In the genomic region with DNA sequence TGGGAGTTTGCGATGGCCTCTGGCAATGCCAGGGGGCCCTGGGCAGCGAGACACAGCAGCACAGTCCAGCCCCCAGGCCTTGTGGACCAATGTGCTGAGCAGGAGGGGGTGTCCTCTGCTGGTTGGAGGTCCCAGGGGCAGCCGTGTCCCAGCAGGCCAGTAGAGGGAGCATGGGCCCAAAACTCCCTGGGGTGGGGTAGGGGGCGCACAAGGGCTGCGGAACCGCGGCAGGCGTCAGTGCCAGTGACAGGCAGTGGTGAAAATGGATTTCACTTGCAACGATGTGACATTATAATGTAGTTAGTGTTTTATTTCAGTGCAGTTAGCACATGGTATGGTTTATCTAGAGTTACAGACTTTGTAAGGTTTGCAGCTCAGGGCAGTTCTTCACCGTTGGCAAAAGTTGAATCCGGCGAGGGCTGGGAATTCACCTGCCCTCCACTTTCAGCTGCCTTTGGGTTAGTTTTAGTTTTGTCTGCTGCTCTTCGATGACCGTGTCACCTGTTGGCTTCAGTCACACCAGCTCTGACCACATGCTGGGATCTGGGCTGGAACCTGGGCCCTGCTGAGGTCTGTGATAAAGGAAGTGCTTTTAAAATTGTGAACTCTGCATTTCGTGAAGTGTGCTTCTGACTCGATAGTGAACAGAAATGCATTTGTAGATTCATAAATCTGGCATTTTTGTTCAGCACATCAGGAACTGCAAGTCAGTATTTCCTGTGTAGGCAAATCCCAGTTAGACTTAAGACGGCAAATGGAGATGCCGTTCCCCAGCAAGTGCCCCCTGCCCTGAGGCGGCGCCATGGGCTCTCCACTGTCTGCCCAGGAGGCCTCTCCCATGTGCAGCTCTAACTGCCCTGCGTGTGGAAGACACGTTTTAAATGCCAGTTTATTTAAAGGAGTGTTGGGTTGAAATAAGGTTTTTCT, we compare ENCODE assay signal across 8 cellular contexts. TPM values are rescaled to one million over a fixed set of nuclear protein-coding genes. Genes with fewer than 3 reads are reported as not detected.
DNase-seq lines count a peak whose midpoint lies in the region; ATAC-seq, FAIRE-seq and TF ChIP-seq lines count a peak whose summit lies in the region.

No MANE protein-coding gene starts in this region.

- 50 to 57% methylated on average over 16 to 22 of the region's 22 CpGs for WGBS in upper lobe of left lung, 2 donors

- H3K79me2 ChIP-seq in DND-41 (ENCODE audit: insufficient read depth, low read length) (no peaks in the 10 kb centered on the region), parathyroid adenoma (no peaks in the 10 kb centered on the region)

- H3K27ac Mint-ChIP-seq in activated T-helper 2 cell treated with anti-CD3 and anti-CD28 coated beads, Interferon-gamma antibody, Interleukin-2, Interleukin-4, amounts not matched to agents 10 μg/mL and 5 μg/mL and 100 μg/mL, durations not matched to agents 14 hours and 24 hours and 36 hours, result no peak overlapping the region

- no peak for FAIRE-seq in frontal cortex (lab: Jason Lieb, UNC)

- H3K4me3 ChIP-seq in DND-41 (ENCODE audit: low read depth in 1 of 2, low read length in 2 of 2) (no peak overlapping the region), parathyroid adenoma (ENCODE audit: low read depth, low read length) (no peak overlapping the region), upper lobe of left lung (no peak overlapping the region)

- TF ChIP-seq POLR2A in upper lobe of left lung (IDR thresholded peaks at IDR 0.05), result no peak

- H3K27ac ChIP-seq in DND-41 (ENCODE audit: low read length), result peak overlapping the region; percentile 32; the same call in 1 of the 2 replicates
- H3K27ac ChIP-seq in parathyroid adenoma, result peak overlapping the region; percentile 29
- H3K27ac ChIP-seq in upper lobe of left lung, result peak overlapping the region in 3 of 4 donors; percentile 10 to 65 (median 53)

- no peaks in the 10 kb centered on the region for H3K27me3 Mint-ChIP-seq in activated T-helper 2 cell treated with anti-CD3 and anti-CD28 coated beads, Interferon-gamma antibody, Interleukin-2, Interleukin-4, amounts not matched to agents 10 μg/mL and 5 μg/mL and 100 μg/mL, durations not matched to agents 14 hours and 24 hours and 36 hours (ENCODE audit: low read depth)

- no peaks in the 10 kb centered on the region for H3K27me3 ChIP-seq in DND-41 (ENCODE audit: insufficient read depth, low read length, poor library complexity)
- H3K27me3 ChIP-seq in parathyroid adenoma (ENCODE audit: control insufficient read depth, insufficient read depth, low read length), result no peaks in the 10 kb centered on the region
- no peaks in the 10 kb centered on the region for H3K27me3 ChIP-seq in upper lobe of left lung

- DNase-seq in DND-41, result peak; percentile 75
- peak; percentile 52 for DNase-seq in RKO (ENCODE audit: low spot score)
- peak; percentile 39 for DNase-seq in activated T-helper 2 cell treated with anti-CD3 and anti-CD28 coated beads, Interferon-gamma antibody, Interleukin-2, Interleukin-4, amounts not matched to agents 10 μg/mL and 5 μg/mL and 100 μg/mL, durations not matched to agents 14 hours and 24 hours and 36 hours (ENCODE audit: low spot score)
- peak; percentile 72 to 80 for DNase-seq in frontal cortex (ENCODE audit: low spot score in 2 of 2)
- peak in 1 of 2 donors; percentile 85 for DNase-seq in upper lobe of left lung

- H3K4me1 ChIP-seq in DND-41 (ENCODE audit: insufficient read depth, low read length) (no peaks in the 10 kb centered on the region), parathyroid adenoma (no peaks in the 10 kb centered on the region), upper lobe of left lung (peaks cover 0 to 24% (median 12%) of the 10 kb centered on the region in 4 donors)

- H3K9me3 Mint-ChIP-seq in activated T-helper 2 cell treated with anti-CD3 and anti-CD28 coated beads, Interferon-gamma antibody, Interleukin-2, Interleukin-4, amounts not matched to agents 10 μg/mL and 5 μg/mL and 100 μg/mL, durations not matched to agents 14 hours and 24 hours and 36 hours, result no peaks in the 10 kb centered on the region

- 0 out of 2 replicates have a peak, but pooled peaks cover 3% of the 10 kb centered on the region for H4K20me1 ChIP-seq in DND-41 (ENCODE audit: insufficient read depth, low read length)

- peaks cover 7% of the 10 kb centered on the region for H3K36me3 Mint-ChIP-seq in activated T-helper 2 cell treated with anti-CD3 and anti-CD28 coated beads, Interferon-gamma antibody, Interleukin-2, Interleukin-4, amounts not matched to agents 10 μg/mL and 5 μg/mL and 100 μg/mL, durations not matched to agents 14 hours and 24 hours and 36 hours (ENCODE audit: low read depth)

- peaks cover 2% of the 10 kb centered on the region for H3K4me1 Mint-ChIP-seq in activated T-helper 2 cell treated with anti-CD3 and anti-CD28 coated beads, Interferon-gamma antibody, Interleukin-2, Interleukin-4, amounts not matched to agents 10 μg/mL and 5 μg/mL and 100 μg/mL, durations not matched to agents 14 hours and 24 hours and 36 hours (ENCODE audit: low read depth)

- H3K9me3 ChIP-seq in DND-41 (ENCODE audit: insufficient read depth, low read length, severe bottlenecking) (no peaks in the 10 kb centered on the region), parathyroid adenoma (ENCODE audit: control insufficient read depth, low read length) (no peaks in the 10 kb centered on the region), upper lobe of left lung (no peaks in the 10 kb centered on the region)

- H3K9ac ChIP-seq in DND-41 (ENCODE audit: low read depth, low read length) (no peak overlapping the region), parathyroid adenoma (no peak overlapping the region)

- H2AFZ ChIP-seq in DND-41 (ENCODE audit: low read depth, low read length) (no peak overlapping the region), parathyroid adenoma (no peak overlapping the region)

- TF ChIP-seq EP300 in upper lobe of left lung (IDR thresholded peaks at IDR 0.05), result no peak

- H3K4me2 ChIP-seq in DND-41 (ENCODE audit: insufficient read depth, low read length) (no peak overlapping the region), parathyroid adenoma (ENCODE audit: low read length) (no peak overlapping the region)

- intact Hi-C loops in activated T-helper 2 cell treated with anti-CD3 and anti-CD28 coated beads, Interferon-gamma antibody, Interleukin-2, Interleukin-4, amounts not matched to agents 10 μg/mL and 5 μg/mL and 100 μg/mL, durations not matched to agents 14 hours and 24 hours and 36 hours (cut with micrococcal nuclease), result loop anchor here (10.0 kb wide), 1 partner anchor 300 kb away; a partner anchor contains a TSS

- H3K36me3 ChIP-seq in DND-41 (ENCODE audit: insufficient read depth, low read length) (peaks cover 83% of the 10 kb centered on the region), parathyroid adenoma (ENCODE audit: control insufficient read depth, insufficient read depth, low read length) (no peaks in the 10 kb centered on the region), upper lobe of left lung (peaks cover 4 to 70% (median 47%) of the 10 kb centered on the region in 4 donors)

- ATAC-seq in DND-41 (ENCODE audit: insufficient read depth, low read depth), result peak; percentile 71
- peak; percentile 36 for ATAC-seq in HG03097 (IDR thresholded peaks at IDR 0.05; ENCODE audit: low FRiP score, unreplicated experiment)
- ATAC-seq in upper lobe of left lung (ENCODE audit: low FRiP score in 2 of 2), result peak; percentile 42 to 51
- no peak for ATAC-seq in HG03378 (IDR thresholded peaks at IDR 0.05; ENCODE audit: unreplicated experiment)

- TF ChIP-seq CTCF in DND-41 (IDR thresholded peaks at IDR 0.05; ENCODE audit: borderline replicate concordance, extremely low read depth, low read length, poor library complexity, severe bottlenecking) (peak; percentile 97), parathyroid adenoma (IDR thresholded peaks at IDR 0.05) (peak; percentile 62), upper lobe of left lung (IDR thresholded peaks at IDR 0.05) (peak; percentile 47 to 75 (median 56))

- no peak overlapping the region for H3K4me3 Mint-ChIP-seq in activated T-helper 2 cell treated with anti-CD3 and anti-CD28 coated beads, Interferon-gamma antibody, Interleukin-2, Interleukin-4, amounts not matched to agents 10 μg/mL and 5 μg/mL and 100 μg/mL, durations not matched to agents 14 hours and 24 hours and 36 hours (ENCODE audit: low read depth)

RNA-seq across cellular contexts. Expression of a gene that starts 46.8 kb away (rescaled TPM):
- total RNA-seq in activated T-helper 2 cell treated with anti-CD3 and anti-CD28 coated beads, Interferon-gamma antibody, Interleukin-2, Interleukin-4, amounts not matched to agents 10 μg/mL and 5 μg/mL and 100 μg/mL, durations not matched to agents 14 hours and 24 hours and 36 hours, result 34.5 and 37.1 TPM in 2 replicates
- total RNA-seq in frontal cortex, result 66.0 TPM
- 100 to 1,000 TPM in 3 of 6 donors, 10 to 100 TPM in 3; 59.4 to 128 (median 98.4) TPM for total RNA-seq in upper lobe of left lung
